In the genomic region with DNA sequence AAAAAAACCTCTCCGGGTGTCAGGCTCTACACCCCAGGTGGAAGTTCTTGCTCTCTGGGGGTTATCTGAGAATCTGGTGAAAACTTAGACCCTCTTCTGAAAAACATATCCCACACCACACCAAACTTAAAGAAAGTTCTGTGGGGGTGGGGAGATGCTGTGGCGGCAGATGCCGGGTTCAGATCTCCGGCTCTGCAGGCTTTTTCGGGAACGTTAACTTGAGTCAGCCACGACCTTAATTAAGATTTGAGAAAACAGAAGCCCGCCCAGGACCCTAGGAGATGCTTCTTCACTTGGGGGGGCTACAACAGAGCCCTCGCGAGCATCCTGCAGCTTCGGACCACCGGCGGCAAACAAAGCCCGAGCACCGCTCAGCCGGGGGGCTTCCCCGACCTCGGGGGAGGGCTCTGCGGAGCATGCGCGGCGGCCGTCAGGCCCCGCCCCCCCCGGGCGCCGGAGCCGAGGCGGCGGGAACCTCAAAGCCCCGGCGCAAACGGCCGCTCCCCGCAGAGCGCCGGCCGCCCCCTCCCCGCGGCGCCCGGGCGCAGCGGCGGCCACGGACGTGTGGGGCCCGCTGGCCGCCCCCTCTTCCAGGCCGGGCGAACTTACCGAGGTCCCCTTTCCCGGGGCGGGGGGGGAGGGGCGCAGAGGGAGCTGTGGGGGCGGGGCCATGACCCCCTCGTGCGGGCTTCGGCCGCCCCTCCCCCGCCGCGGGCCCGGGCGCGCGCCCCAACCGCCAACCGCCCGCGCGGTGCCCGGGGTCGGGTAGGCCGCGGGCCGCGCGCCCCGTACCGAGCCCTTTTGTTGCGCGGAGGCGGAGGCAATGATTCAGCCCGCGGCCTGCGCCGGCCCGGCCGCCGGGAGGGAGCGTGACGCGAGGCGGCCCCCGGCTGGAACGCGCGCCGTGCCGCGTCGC, we compare ENCODE assay signal across 8 cellular contexts. TPM values are rescaled to one million over a fixed set of nuclear protein-coding genes. Genes with fewer than 3 reads are reported as not detected.
DNase-seq lines count a peak whose midpoint lies in the region; ATAC-seq and TF ChIP-seq lines count a peak whose summit lies in the region.

No MANE protein-coding gene starts in this region.

- H3K36me3 Mint-ChIP-seq in type B pancreatic cell = peaks cover 18% of the 10 kb centered on the region

- H3K4me1 ChIP-seq in PC-9 (replicated peaks; ENCODE audit: insufficient read depth) (peaks cover 17% of the 10 kb centered on the region), gastroesophageal sphincter (peaks cover 0 to 35% (median 16%) of the 10 kb centered on the region in 3 donors)

- DNase-seq in NCI-H1436 (lab: John Stamatoyannopoulos, UW) = peak; percentile 55
- DNase-seq in NCI-H1436 treated with DMSO at 0.1 percent for 48 hours (lab: John Stamatoyannopoulos, UW) = no peak
- DNase-seq in PC-9 = peak in 1 of 2 experiments; percentile 35
- DNase-seq in activated gamma-delta T cell treated with anti-CD3 and anti-CD28 coated beads, Interleukin-2, amount 50 U/mL, for 16 hours (ENCODE audit: low read depth) = peak; percentile 33
- DNase-seq in omental fat pad (ENCODE audit: low spot score) = no peak
- DNase-seq in type B pancreatic cell (ENCODE audit: extremely low spot score, unreplicated experiment) = no peak

- TF ChIP-seq POLR2A in gastroesophageal sphincter (IDR thresholded peaks at IDR 0.05) = peak; percentile 9 to 27

- H3K9me3 Mint-ChIP-seq in type B pancreatic cell = no peaks in the 10 kb centered on the region

- POLR2A ChIA-PET in PC-9 (lab: Charles Lee; ENCODE audit: unreplicated experiment) = interaction anchor here (0.7 kb wide), 1 partner anchor 300 kb away, joined by 3 read pairs; no protein-coding TSS in a partner anchor

- H3K4me1 Mint-ChIP-seq in type B pancreatic cell (ENCODE audit: unreplicated experiment) = peaks cover 38% of the 10 kb centered on the region

- BruUV-seq in PC-9 (replicated peaks; lab: Mats Ljungman, UMichigan) = no TSS peak

- H3K9me3 ChIP-seq in PC-9 (ENCODE audit: insufficient read depth, low read depth) (no peaks in the 10 kb centered on the region), gastroesophageal sphincter (no peaks in the 10 kb centered on the region)

- peaks cover 44% of the 10 kb centered on the region for H4K20me1 ChIP-seq in PC-9 (ENCODE audit: insufficient read depth)

- intact Hi-C loops in PC-9 (cut with micrococcal nuclease; ENCODE audit: unreplicated experiment) = no loop called here

- H3K9me2 ChIP-seq in PC-9 (ENCODE audit: insufficient read depth) = no peaks in the 10 kb centered on the region

- H3K4me3 Mint-ChIP-seq in type B pancreatic cell = peak overlapping the region; percentile 83

- no peaks in the 10 kb centered on the region for H3K27me3 ChIP-seq in PC-9 (ENCODE audit: insufficient read depth, low read depth)
- H3K27me3 ChIP-seq in gastroesophageal sphincter = no peaks in the 10 kb centered on the region

- H3K4me2 ChIP-seq in PC-9 = peak overlapping the region; percentile 75

- peak overlapping the region; percentile 75 for H3K27ac Mint-ChIP-seq in type B pancreatic cell

- H3K79me2 ChIP-seq in PC-9 (ENCODE audit: low read depth) = peaks cover 73% of the 10 kb centered on the region

- no peak overlapping the region for H2AFZ ChIP-seq in PC-9

- no peak for TF ChIP-seq EP300 in gastroesophageal sphincter (IDR thresholded peaks at IDR 0.05)

- H3K27ac ChIP-seq in PC-9 (no peak overlapping the region), gastroesophageal sphincter (peak overlapping the region; percentile 18 to 87 (median 82))

- H3K27me3 Mint-ChIP-seq in type B pancreatic cell = peaks cover 20% of the 10 kb centered on the region

- no peak for TF ChIP-seq CTCF in PC-9 (conservative IDR thresholded peaks at IDR 0.05)
- TF ChIP-seq CTCF in gastroesophageal sphincter (IDR thresholded peaks at IDR 0.05) = no peak
- no peak for TF ChIP-seq CTCF in omental fat pad (IDR thresholded peaks at IDR 0.05)
- no peak for TF ChIP-seq CTCF in type B pancreatic cell (conservative IDR thresholded peaks at IDR 0.05)

- H3K4me3 ChIP-seq in PC-9 = peak overlapping the region; percentile 96; the same call in 1 of the 2 replicates
- H3K4me3 ChIP-seq in gastroesophageal sphincter = peak overlapping the region; percentile 44 to 80

- peak; percentile 42 for ATAC-seq in HG02970 (IDR thresholded peaks at IDR 0.05; ENCODE audit: low FRiP score, unreplicated experiment)
- peak; percentile 75 for ATAC-seq in gastroesophageal sphincter
- peak; percentile 69 for ATAC-seq in omental fat pad (ENCODE audit: low FRiP score)

- CTCF ChIA-PET in PC-9 (lab: Charles Lee) = no interaction called here

- peaks cover 23% of the 10 kb centered on the region for H3F3A ChIP-seq in PC-9 (ENCODE audit: insufficient read depth, low read depth)

- 0 to 7% methylated on average over 1 to 3 of the region's 103 CpGs for WGBS in gastroesophageal sphincter (ENCODE audit: low coverage in 1 of 2), 2 donors

- peaks cover 17% of the 10 kb centered on the region; the same call in 1 of the 2 replicates for H3K36me3 ChIP-seq in PC-9 (ENCODE audit: low read depth)
- peaks cover 0 to 23% of the 10 kb centered on the region in 2 donors for H3K36me3 ChIP-seq in gastroesophageal sphincter

RNA-seq across cellular contexts. Expression of a gene that starts 2.0 kb away (rescaled TPM):
- 158 and 170 TPM in 2 replicates for total RNA-seq in PC-9 (2021)
- 10 to 100 TPM in 3 of 4 donors, 1 to 10 TPM in 1; 9.5 to 21.3 (median 18.5) TPM for total RNA-seq in gastroesophageal sphincter
- total RNA-seq in omental fat pad = 10 to 100 TPM; 20.9 to 44.4 (median 26.6) TPM
- 171 and 183 TPM in 2 replicates for total RNA-seq in type B pancreatic cell (ENCODE audit: low replicate concordance)

Comparison
In these comparisons a context has a peak if more than half of its experiments do, and no peak if none do; other contexts are left out.
1. DNase-seq: peak in NCI-H1436 (single experiment) and activated gamma-delta T cell treated with anti-CD3 and anti-CD28 coated beads, Interleukin-2, amount 50 U/mL, for 16 hours (single experiment); none in NCI-H1436 treated with DMSO at 0.1 percent for 48 hours (single experiment), omental fat pad (single experiment) and type B pancreatic cell (single experiment).
2. Peak in every context shown above with its lines, with median percentiles within 50 percentile points of each other: ATAC-seq.